27 cellular contexts compared by ENCODE assay signal in genomic region chr1:185419718-185420117, GRCh38.
DNase-seq lines count a peak whose midpoint lies in the region; ATAC-seq and TF ChIP-seq lines count a peak whose summit lies in the region.
"Had no signal": no experiment of that assay in that cellular context is flagged by ENCODE, and none has a peak within 500 bp of the region (broad histone marks: within the 10 kb centered on the region; RNA-seq: fewer than 3 reads in every experiment).

No MANE protein-coding gene starts in this region.

- no peaks in the 10 kb centered on the region for H3K9me3 ChIP-seq in spleen
- H3K9me3 ChIP-seq: ascending aorta; BLaER1 treated with 17β-estradiol and CSF1 and Interleukin-3, amounts not matched to agents 10 nM and 100 nM; Caco-2; testis had no signal

- no peaks in the 10 kb centered on the region for H3K9me3 Mint-ChIP-seq in activated CD4-positive, alpha-beta memory T cell treated with anti-CD3 and anti-CD28 coated beads, Interleukin-2, amount 10 ng/mL, durations not matched to agents 7 days and 5 days
- no peaks in the 10 kb centered on the region for H3K9me3 Mint-ChIP-seq in activated CD4-positive, alpha-beta memory T cell treated with anti-CD3 and anti-CD28 coated beads for 36 hours
- peaks cover 0 to 2% (median 0%) of the 10 kb centered on the region in 6 donors for H3K9me3 Mint-ChIP-seq in immature natural killer cell
- H3K9me3 Mint-ChIP-seq in activated naive CD4-positive, alpha-beta T cell treated with anti-CD3 and anti-CD28 coated beads for 36 hours, result no peaks in the 10 kb centered on the region
- H3K9me3 Mint-ChIP-seq: activated naive CD4-positive, alpha-beta T cell treated with anti-CD3 and anti-CD28 coated beads, Interleukin-2, amount 50 U/mL, for 24 hours; activated T-cell treated with anti-CD3 and anti-CD28 coated beads, Interleukin-2, amount 50 U/mL, for 72 hours; dendritic cell treated with granulocyte-macrophage colony-stimulating factor and Interleukin-4, amounts not matched to agents 40 ng/mL and 50 ng/mL, for 4 days had no signal

- peaks cover 35% of the 10 kb centered on the region for H3K4me1 Mint-ChIP-seq in activated CD4-positive, alpha-beta memory T cell treated with anti-CD3 and anti-CD28 coated beads, Interleukin-2, amount 10 ng/mL, durations not matched to agents 7 days and 5 days
- peaks cover 12% of the 10 kb centered on the region for H3K4me1 Mint-ChIP-seq in activated CD4-positive, alpha-beta memory T cell treated with anti-CD3 and anti-CD28 coated beads for 36 hours (ENCODE audit: low read depth)
- peaks cover 50 to 76% of the 10 kb centered on the region in 2 donors for H3K4me1 Mint-ChIP-seq in immature natural killer cell
- H3K4me1 Mint-ChIP-seq in activated naive CD4-positive, alpha-beta T cell treated with anti-CD3 and anti-CD28 coated beads for 36 hours (ENCODE audit: low read depth), result no peaks in the 10 kb centered on the region

- no peak overlapping the region for H3K4me3 Mint-ChIP-seq in activated CD4-positive, alpha-beta memory T cell treated with anti-CD3 and anti-CD28 coated beads, Interleukin-2, amount 10 ng/mL, durations not matched to agents 7 days and 5 days
- H3K4me3 Mint-ChIP-seq in activated CD4-positive, alpha-beta memory T cell treated with anti-CD3 and anti-CD28 coated beads for 36 hours, result no peak overlapping the region
- peak overlapping the region; percentile 73 to 86 (median 81) for H3K4me3 Mint-ChIP-seq in immature natural killer cell
- no peak overlapping the region for H3K4me3 Mint-ChIP-seq in activated naive CD4-positive, alpha-beta T cell treated with anti-CD3 and anti-CD28 coated beads for 36 hours
- H3K4me3 Mint-ChIP-seq: activated naive CD4-positive, alpha-beta T cell treated with anti-CD3 and anti-CD28 coated beads, Interleukin-2, amount 50 U/mL, for 24 hours; dendritic cell treated with granulocyte-macrophage colony-stimulating factor and Interleukin-4, amounts not matched to agents 40 ng/mL and 50 ng/mL, for 4 days had no signal

- TF ChIP-seq CTCF in spleen (IDR thresholded peaks at IDR 0.05 in 8 of 11, conservative IDR thresholded peaks at IDR 0.05 in 3 of 11), result no peak

- H3K36me3 Mint-ChIP-seq in activated CD4-positive, alpha-beta memory T cell treated with anti-CD3 and anti-CD28 coated beads, Interleukin-2, amount 10 ng/mL, durations not matched to agents 7 days and 5 days (ENCODE audit: low read depth), result peaks cover 6% of the 10 kb centered on the region
- H3K36me3 Mint-ChIP-seq in activated CD4-positive, alpha-beta memory T cell treated with anti-CD3 and anti-CD28 coated beads for 36 hours, result no peaks in the 10 kb centered on the region
- H3K36me3 Mint-ChIP-seq in immature natural killer cell, result peaks cover 0 to 5% (median 4%) of the 10 kb centered on the region in 3 donors
- no peaks in the 10 kb centered on the region for H3K36me3 Mint-ChIP-seq in activated naive CD4-positive, alpha-beta T cell treated with anti-CD3 and anti-CD28 coated beads for 36 hours (ENCODE audit: low read depth)
- H3K36me3 Mint-ChIP-seq: activated naive CD4-positive, alpha-beta T cell treated with anti-CD3 and anti-CD28 coated beads, Interleukin-2, amount 50 U/mL, for 24 hours had no signal

- H3K4me1 ChIP-seq in spleen, result peaks cover 0 to 24% (median 9%) of the 10 kb centered on the region in 6 donors
- H3K4me1 ChIP-seq: ascending aorta, Caco-2, testis had no signal

- no peaks in the 10 kb centered on the region for H3K36me3 ChIP-seq in spleen
- H3K36me3 ChIP-seq: ascending aorta; BLaER1 treated with 17β-estradiol and CSF1 and Interleukin-3, amounts not matched to agents 10 nM and 100 nM had no signal

- no peaks in the 10 kb centered on the region for H3K27me3 Mint-ChIP-seq in activated CD4-positive, alpha-beta memory T cell treated with anti-CD3 and anti-CD28 coated beads, Interleukin-2, amount 10 ng/mL, durations not matched to agents 7 days and 5 days
- H3K27me3 Mint-ChIP-seq in activated CD4-positive, alpha-beta memory T cell treated with anti-CD3 and anti-CD28 coated beads for 36 hours, result peaks cover under 1% of the 10 kb centered on the region
- H3K27me3 Mint-ChIP-seq in immature natural killer cell (ENCODE audit: low read depth in 3 of 3), result peaks cover 3 to 8% (median 5%) of the 10 kb centered on the region in 3 donors
- no peaks in the 10 kb centered on the region for H3K27me3 Mint-ChIP-seq in activated naive CD4-positive, alpha-beta T cell treated with anti-CD3 and anti-CD28 coated beads for 36 hours (ENCODE audit: low read depth)
- H3K27me3 Mint-ChIP-seq: activated naive CD4-positive, alpha-beta T cell treated with anti-CD3 and anti-CD28 coated beads, Interleukin-2, amount 50 U/mL, for 24 hours; dendritic cell treated with granulocyte-macrophage colony-stimulating factor and Interleukin-4, amounts not matched to agents 40 ng/mL and 50 ng/mL, for 4 days had no signal

- TF ChIP-seq POLR2A in spleen (IDR thresholded peaks at IDR 0.05), result no peak

- ATAC-seq in GM19467 (IDR thresholded peaks at IDR 0.05; ENCODE audit: unreplicated experiment), result no peak

- POLR2A ChIA-PET in activated CD4-positive, alpha-beta memory T cell treated with anti-CD3 and anti-CD28 coated beads, Interleukin-2, amount 10 ng/mL, durations not matched to agents 7 days and 5 days (lab: Charles Lee), result interaction anchor here (1.0 to 4.2 kb wide), 8 partner anchors 20 to 262 kb away, joined by 3 to 30 read pairs (median 6); partner anchors contain the start of genes IVNS1ABP, SWT1 and TRMT1L
- POLR2A ChIA-PET in activated CD4-positive, alpha-beta memory T cell treated with anti-CD3 and anti-CD28 coated beads for 36 hours (lab: Charles Lee), result no interaction called here

- no peak for DNase-seq in activated CD4-positive, alpha-beta memory T cell treated with anti-CD3 and anti-CD28 coated beads, Interleukin-2, amount 10 ng/mL, durations not matched to agents 7 days and 5 days
- DNase-seq in activated CD4-positive, alpha-beta memory T cell treated with anti-CD3 and anti-CD28 coated beads for 36 hours, result no peak
- DNase-seq in RPMI7951 (ENCODE audit: low read depth) (peak; percentile 40), immature natural killer cell (peak in 1 of 3 donors; percentile 27), spleen (no peak), hippocampal formation (lab: John Stamatoyannopoulos, UW) (no peak)
- DNase-seq in activated naive CD4-positive, alpha-beta T cell treated with anti-CD3 and anti-CD28 coated beads for 36 hours, result no peak
- DNase-seq: activated CD4-positive, alpha-beta T cell treated with anti-CD3 and anti-CD28 coated beads for 1 hour; activated T-cell treated with anti-CD3 and anti-CD28 coated beads, Interleukin-2, amount 50 U/mL, for 72 hours; Caco-2; caudate nucleus; DMS79 treated with DMSO at 0.1 percent for 48 hours; mesendoderm; NCI-H1105; NCI-H2081; NCI-H446; occipital lobe; retina; SIG-M5; stimulated activated CD4-positive, alpha-beta T cell treated with anti-CD3 and anti-CD28 coated beads, Interleukin-4, amount 100 ng/mL, for 24 hours; stimulated activated naive CD4-positive, alpha-beta T cell treated with Interleukin-2 at 50 U/mL for 16 hours; testis had no signal

- H3K4me3 ChIP-seq in spleen, result peak overlapping the region in 1 of 8 donors; percentile 48
- H3K4me3 ChIP-seq: ascending aorta; BLaER1 treated with 17β-estradiol and CSF1 and Interleukin-3, amounts not matched to agents 10 nM and 100 nM; testis had no signal

- CTCF ChIA-PET in activated CD4-positive, alpha-beta memory T cell treated with anti-CD3 and anti-CD28 coated beads, Interleukin-2, amount 10 ng/mL, durations not matched to agents 7 days and 5 days (lab: Charles Lee), result interaction anchor here (1.2 kb wide), 1 partner anchor 140 kb away, joined by 3 read pairs; no protein-coding TSS in a partner anchor
- CTCF ChIA-PET in activated CD4-positive, alpha-beta memory T cell treated with anti-CD3 and anti-CD28 coated beads for 36 hours (lab: Charles Lee), result no interaction called here
- CTCF ChIA-PET in activated naive CD4-positive, alpha-beta T cell treated with anti-CD3 and anti-CD28 coated beads for 36 hours (lab: Charles Lee), result interaction anchor here (0.6 kb wide), 1 partner anchor 36 kb away, joined by 5 read pairs; no protein-coding TSS in a partner anchor

- H3K27me3 ChIP-seq in spleen (replicated peaks in 1 of 7), result no peaks in the 10 kb centered on the region
- H3K27me3 ChIP-seq: ascending aorta; BLaER1 treated with 17β-estradiol and CSF1 and Interleukin-3, amounts not matched to agents 10 nM and 100 nM; testis had no signal

- intact Hi-C loops in activated CD4-positive, alpha-beta memory T cell treated with anti-CD3 and anti-CD28 coated beads for 36 hours (cut with micrococcal nuclease), result loop anchor here (5.0 kb wide), 2 partner anchors 82 to 102 kb away; partner anchors contain the start of gene IVNS1ABP
- intact Hi-C loops in spleen (cut with DNase I; ENCODE audit: low total_unique reads), result no loop called here
- intact Hi-C loops in activated naive CD4-positive, alpha-beta T cell treated with anti-CD3 and anti-CD28 coated beads for 36 hours (cut with micrococcal nuclease), result no loop called here

- H3K27ac Mint-ChIP-seq in activated CD4-positive, alpha-beta memory T cell treated with anti-CD3 and anti-CD28 coated beads, Interleukin-2, amount 10 ng/mL, durations not matched to agents 7 days and 5 days, result peak overlapping the region; percentile 91
- no peak overlapping the region for H3K27ac Mint-ChIP-seq in activated CD4-positive, alpha-beta memory T cell treated with anti-CD3 and anti-CD28 coated beads for 36 hours
- peak overlapping the region; percentile 85 to 97 (median 94) for H3K27ac Mint-ChIP-seq in immature natural killer cell
- no peak overlapping the region for H3K27ac Mint-ChIP-seq in activated naive CD4-positive, alpha-beta T cell treated with anti-CD3 and anti-CD28 coated beads for 36 hours
- H3K27ac Mint-ChIP-seq: activated naive CD4-positive, alpha-beta T cell treated with anti-CD3 and anti-CD28 coated beads, Interleukin-2, amount 50 U/mL, for 24 hours; dendritic cell treated with granulocyte-macrophage colony-stimulating factor and Interleukin-4, amounts not matched to agents 40 ng/mL and 50 ng/mL, for 4 days had no signal

- WGBS in spleen, 5 donors, result 32 to 97% (median 92%) methylated on average over 3 of the region's 3 CpGs

- peak overlapping the region in 6 of 8 donors; percentile 71 to 91 (median 82) for H3K27ac ChIP-seq in spleen
- H3K27ac ChIP-seq: ascending aorta, testis had no signal

Comparison
In these comparisons a context has a peak if more than half of its experiments do, and no peak if none do; other contexts are left out.
1. H3K27ac Mint-ChIP-seq: peak in activated CD4-positive, alpha-beta memory T cell treated with anti-CD3 and anti-CD28 coated beads, Interleukin-2, amount 10 ng/mL, durations not matched to agents 7 days and 5 days (single experiment) and immature natural killer cell (6 of 6); none in activated CD4-positive, alpha-beta memory T cell treated with anti-CD3 and anti-CD28 coated beads for 36 hours (single experiment) and activated naive CD4-positive, alpha-beta T cell treated with anti-CD3 and anti-CD28 coated beads for 36 hours (single experiment).
2. H3K4me3 Mint-ChIP-seq: peak in immature natural killer cell (5 of 5); none in activated CD4-positive, alpha-beta memory T cell treated with anti-CD3 and anti-CD28 coated beads, Interleukin-2, amount 10 ng/mL, durations not matched to agents 7 days and 5 days (single experiment), activated CD4-positive, alpha-beta memory T cell treated with anti-CD3 and anti-CD28 coated beads for 36 hours (single experiment) and activated naive CD4-positive, alpha-beta T cell treated with anti-CD3 and anti-CD28 coated beads for 36 hours (single experiment).